In genomic region chr3:53042654-53043053, GRCh38 we compare ENCODE assay signal across 1 cellular context.
A peak's percentile ranks its signal among the peaks of the same experiment; 100 is the strongest.
TF ChIP-seq lines count a peak whose summit lies in the region.

No MANE protein-coding gene starts in this region.

TF ChIP-seq in IMR-90, 13 proteins besides CTCF, POLR2A, EP300 and RAD21:
- peak; percentile 35 for TF ChIP-seq MAFK (IDR thresholded peaks at IDR 0.05; ENCODE audit: low read depth, low read length)
- TF ChIP-seq RFX5 (IDR thresholded peaks at IDR 0.05; ENCODE audit: low read depth, low read length): no peak
